Comparison of ENCODE assay signal across 4 cellular contexts in genomic region chr1:19984409-19985016, GRCh38. TPM values are rescaled to one million over a fixed set of nuclear protein-coding genes. Genes with fewer than 3 reads are reported as not detected.
"Had no signal": no experiment of that assay in that cellular context is flagged by ENCODE, and none has a peak within 500 bp of the region (broad histone marks: within the 10 kb centered on the region; RNA-seq: fewer than 3 reads in every experiment).

No MANE protein-coding gene starts in this region.

RNA-seq across cellular contexts. Expression of gene PLA2G2A, which starts 5.1 kb away (rescaled TPM):
- total RNA-seq: M059J, PC-3, SJCRH30, SK-MEL-5 had no signal
